ENCODE assay signal across 29 cellular contexts in the genomic region with DNA sequence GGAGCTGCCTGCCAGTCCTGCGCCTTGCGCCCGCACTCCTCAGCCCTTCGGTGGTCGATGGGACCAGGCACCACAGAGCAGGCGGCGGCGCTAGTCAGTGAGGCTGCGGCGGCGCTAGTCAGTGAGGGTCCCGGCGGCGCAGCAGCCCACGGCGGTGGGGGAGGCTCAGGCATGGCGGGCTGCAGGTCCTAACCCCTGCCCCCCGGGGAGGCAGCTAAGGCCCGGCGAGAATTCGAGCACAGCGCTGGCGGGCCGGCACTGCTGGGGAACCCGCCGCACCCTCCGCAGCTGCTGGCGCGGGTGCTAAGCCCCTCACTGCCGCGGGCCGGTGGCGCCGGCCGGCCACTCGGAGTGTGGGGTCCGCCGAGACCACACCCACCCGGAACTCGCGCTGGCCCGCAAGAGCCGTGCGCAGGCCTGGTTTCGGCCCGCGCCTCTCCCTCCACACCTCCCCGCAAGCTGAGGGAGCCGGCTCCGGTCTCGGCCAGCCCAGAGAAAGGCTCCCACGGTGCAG.
"Had no signal": no experiment of that assay in that cellular context is flagged by ENCODE, and none has a peak within 500 bp of the region (broad histone marks: within the 10 kb centered on the region; RNA-seq: fewer than 3 reads in every experiment).

No MANE protein-coding gene starts in this region.

- H3K4me1 ChIP-seq: adrenal gland, ascending aorta, right lobe of liver, tibial artery, uterus had no signal

- H3K4me1 Mint-ChIP-seq: central memory CD8-positive, alpha-beta T cell; nephron progenitor cell had no signal

- H3K27ac Mint-ChIP-seq: activated CD8-positive, alpha-beta T cell treated with anti-CD3 and anti-CD28 coated beads, Interleukin-2, amount 10 ng/mL, durations not matched to agents 7 days and 5 days; activated naive CD8-positive, alpha-beta T cell; activated T-helper 1 cell treated with anti-CD3 and anti-CD28 coated beads, Interleukin-12 subunit alpha, Interleukin-12 subunit beta, Interleukin-2, Interleukin-4 antibody, amounts not matched to agents 30 ng/mL and 10 ng/mL and 1 ng/mL, durations not matched to agents 14 hours and 24 hours and 36 hours; effector memory CD8-positive, alpha-beta T cell; nephron progenitor cell had no signal

- H3K9me3 Mint-ChIP-seq: central memory CD8-positive, alpha-beta T cell had no signal

- H3K36me3 Mint-ChIP-seq: activated naive CD8-positive, alpha-beta T cell had no signal

- FAIRE-seq: colon, endothelial cell of umbilical vein, frontal cortex, TTC549 had no signal

- H3K27me3 ChIP-seq: adrenal gland, ascending aorta, right lobe of liver, tibial artery, uterus had no signal

- H3K36me3 ChIP-seq: adrenal gland, ascending aorta, right lobe of liver, tibial artery, uterus, WERI-Rb-1 had no signal

- H3K4me3 ChIP-seq: adrenal gland, ascending aorta, right lobe of liver, skin epidermis, tibial artery, uterus had no signal

- H3K9me3 ChIP-seq: adrenal gland, ascending aorta, right lobe of liver, uterus had no signal

- ATAC-seq: activated CD8-positive, alpha-beta T cell treated with anti-CD3 and anti-CD28 coated beads, Interleukin-2, amount 10 ng/mL, durations not matched to agents 7 days and 5 days; effector memory CD8-positive, alpha-beta T cell; esophagus mucosa; left ventricle myocardium superior; right lobe of liver had no signal

- H3K4me3 Mint-ChIP-seq: activated CD8-positive, alpha-beta T cell treated with anti-CD3 and anti-CD28 coated beads, Interleukin-2, amount 10 ng/mL, durations not matched to agents 7 days and 5 days; activated naive CD8-positive, alpha-beta T cell; activated T-helper 1 cell treated with anti-CD3 and anti-CD28 coated beads, Interleukin-12 subunit alpha, Interleukin-12 subunit beta, Interleukin-2, Interleukin-4 antibody, amounts not matched to agents 30 ng/mL and 10 ng/mL and 1 ng/mL, durations not matched to agents 14 hours and 24 hours and 36 hours; central memory CD8-positive, alpha-beta T cell; effector memory CD8-positive, alpha-beta T cell; nephron progenitor cell had no signal

- DNase-seq: activated CD4-positive, alpha-beta T cell treated with anti-CD3 and anti-CD28 coated beads, Interleukin-2, amount 50 U/mL, for 1 hour; activated CD4-positive, CD25-positive, alpha-beta regulatory T cell treated with anti-CD3 and anti-CD28 coated beads, Interleukin-2, amount 50 U/mL, for 72 hours; activated CD8-positive, alpha-beta T cell treated with anti-CD3 and anti-CD28 coated beads, Interleukin-2, amount 10 ng/mL, durations not matched to agents 7 days and 5 days; adrenal gland; effector memory CD8-positive, alpha-beta T cell; glutamatergic neuron; hippocampal formation; left ventricle myocardium superior; mammary epithelial cell; midbrain; nephron progenitor cell; nucleus accumbens; right lobe of liver; stimulated activated CD4-positive, alpha-beta T cell treated with anti-CD3 and anti-CD28 coated beads, Interleukin-15, amount 100 ng/mL, for 24 hours; stimulated activated CD4-positive, alpha-beta T cell treated with anti-CD3 and anti-CD28 coated beads, Interleukin-2, amount 100 ng/mL, for 48 hours; stimulated activated naive CD4-positive, alpha-beta T cell treated with Interleukin-2 at 50 U/mL for 16 hours; tibial artery; uterus; WERI-Rb-1 had no signal

- H3K27ac ChIP-seq: adrenal gland, ascending aorta, right lobe of liver, skin epidermis, tibial artery, uterus, WERI-Rb-1 had no signal

- H3K27me3 Mint-ChIP-seq: activated naive CD8-positive, alpha-beta T cell; central memory CD8-positive, alpha-beta T cell; effector memory CD8-positive, alpha-beta T cell had no signal
